ENCODE assay signal across 29 cellular contexts in genomic region chr14:34160619-34161018, GRCh38.
"Had no signal": no experiment of that assay in that cellular context is flagged by ENCODE, and none has a peak within 500 bp of the region (broad histone marks: within the 10 kb centered on the region; RNA-seq: fewer than 3 reads in every experiment).

No MANE protein-coding gene starts in this region.

- H3K4me3 ChIP-seq: neural progenitor cell, ovary, psoas muscle, right lobe of liver, sigmoid colon, stomach, suprapubic skin, testis, tibial artery, transverse colon, upper lobe of right lung, uterus had no signal

- H2AFZ ChIP-seq: neural progenitor cell, parathyroid adenoma had no signal

- H3K4me3 Mint-ChIP-seq: naive thymus-derived CD8-positive, alpha-beta T cell; nephron; neural progenitor cell; stimulated activated effector memory CD8-positive, alpha-beta T cell treated with anti-CD3 and anti-CD28 coated beads, Interleukin-12 subunit alpha, Interleukin-12 subunit beta, amount 100 ng/mL, for 72 hours; stimulated activated naive B cell treated with anti-CD40 and anti-IgM and Interleukin-4, amounts not matched to agents 10 μg/mL and 1 μg/mL and 100 μg/mL, for 72 hours; stimulated activated naive CD8-positive, alpha-beta T cell treated with anti-CD3 and anti-CD28 coated beads, Interleukin-15, Interleukin-2, amounts not matched to agents 100 ng/mL and 50 ng/mL, for 24 hours; type B pancreatic cell had no signal

- H3K9me3 ChIP-seq: psoas muscle, right lobe of liver, sigmoid colon, stomach, suprapubic skin, testis, tibial artery, transverse colon, upper lobe of right lung, uterus had no signal

- H3K4me1 Mint-ChIP-seq: stimulated activated effector memory CD8-positive, alpha-beta T cell treated with anti-CD3 and anti-CD28 coated beads, Interleukin-12 subunit alpha, Interleukin-12 subunit beta, amount 100 ng/mL, for 72 hours; stimulated activated naive B cell treated with anti-CD40 and anti-IgM and Interleukin-4, amounts not matched to agents 10 μg/mL and 1 μg/mL and 100 μg/mL, for 72 hours had no signal

- H3K36me3 ChIP-seq: neural progenitor cell, ovary, right lobe of liver, sigmoid colon, stomach, suprapubic skin, tibial artery, transverse colon, upper lobe of right lung, uterus had no signal

- H3K27me3 Mint-ChIP-seq: progenitor cell of endocrine pancreas had no signal

- H3K27ac Mint-ChIP-seq: naive thymus-derived CD8-positive, alpha-beta T cell; nephron; neural progenitor cell; progenitor cell of endocrine pancreas; stimulated activated effector memory CD8-positive, alpha-beta T cell treated with anti-CD3 and anti-CD28 coated beads, Interleukin-12 subunit alpha, Interleukin-12 subunit beta, amount 100 ng/mL, for 72 hours; stimulated activated naive B cell treated with anti-CD40 and anti-IgM and Interleukin-4, amounts not matched to agents 10 μg/mL and 1 μg/mL and 100 μg/mL, for 72 hours; stimulated activated naive CD8-positive, alpha-beta T cell treated with anti-CD3 and anti-CD28 coated beads, Interleukin-15, Interleukin-2, amounts not matched to agents 100 ng/mL and 50 ng/mL, for 24 hours; type B pancreatic cell had no signal

- H3K36me3 Mint-ChIP-seq: naive thymus-derived CD8-positive, alpha-beta T cell; neural progenitor cell; stimulated activated effector memory CD8-positive, alpha-beta T cell treated with anti-CD3 and anti-CD28 coated beads, Interleukin-12 subunit alpha, Interleukin-12 subunit beta, amount 100 ng/mL, for 72 hours; stimulated activated naive B cell treated with anti-CD40 and anti-IgM and Interleukin-4, amounts not matched to agents 10 μg/mL and 1 μg/mL and 100 μg/mL, for 72 hours; type B pancreatic cell had no signal

- H3K27me3 ChIP-seq: neural progenitor cell, ovary, right lobe of liver, sigmoid colon, stomach, suprapubic skin, testis, tibial artery, transverse colon, uterus had no signal

- ATAC-seq: naive thymus-derived CD8-positive, alpha-beta T cell; psoas muscle; right cardiac atrium; right lobe of liver; stimulated activated naive B cell treated with anti-CD40 and anti-IgM and Interleukin-4, amounts not matched to agents 10 μg/mL and 1 μg/mL and 100 μg/mL, for 72 hours; upper lobe of right lung had no signal

- H3K9me3 Mint-ChIP-seq: naive thymus-derived CD8-positive, alpha-beta T cell; neural progenitor cell; stimulated activated effector memory CD8-positive, alpha-beta T cell treated with anti-CD3 and anti-CD28 coated beads, Interleukin-12 subunit alpha, Interleukin-12 subunit beta, amount 100 ng/mL, for 72 hours; stimulated activated naive B cell treated with anti-CD40 and anti-IgM and Interleukin-4, amounts not matched to agents 10 μg/mL and 1 μg/mL and 100 μg/mL, for 72 hours; stimulated activated naive CD8-positive, alpha-beta T cell treated with anti-CD3 and anti-CD28 coated beads, Interleukin-15, Interleukin-2, amounts not matched to agents 100 ng/mL and 50 ng/mL, for 24 hours; type B pancreatic cell had no signal

- H3K27ac ChIP-seq: neural progenitor cell, ovary, parathyroid adenoma, psoas muscle, right lobe of liver, sigmoid colon, stomach, suprapubic skin, testis, tibial artery, transverse colon, upper lobe of right lung, uterus had no signal

- H3K4me1 ChIP-seq: neural progenitor cell, psoas muscle, right lobe of liver, stomach, suprapubic skin, testis, tibial artery, transverse colon, upper lobe of right lung, uterus had no signal

- H3K4me2 ChIP-seq: neural progenitor cell had no signal

- H3K9ac ChIP-seq: neural progenitor cell, parathyroid adenoma had no signal

- DNase-seq: naive thymus-derived CD8-positive, alpha-beta T cell; occipital lobe; ovary; posterior cingulate gyrus; psoas muscle; right cardiac atrium; right lobe of liver; sigmoid colon; small intestine; stimulated activated CD4-positive, alpha-beta T cell treated with anti-CD3 and anti-CD28 coated beads, Interleukin-15, amount 100 ng/mL, for 24 hours; stimulated activated CD4-positive, alpha-beta T cell treated with anti-CD3 and anti-CD28 coated beads, Interleukin-2, amount 100 ng/mL, for 24 hours; stimulated activated CD4-positive, alpha-beta T cell treated with anti-CD3 and anti-CD28 coated beads, Interleukin-2, amount 100 ng/mL, for 48 hours; stimulated activated CD4-positive, alpha-beta T cell treated with anti-CD3 and anti-CD28 coated beads, Interleukin-4, amount 100 ng/mL, for 24 hours; stimulated activated naive B cell treated with anti-CD40 and anti-IgM and Interleukin-4, amounts not matched to agents 10 μg/mL and 1 μg/mL and 100 μg/mL, for 72 hours; stimulated activated naive CD4-positive, alpha-beta T cell treated with Interleukin-2 at 50 U/mL for 16 hours; stomach; testis; tibial artery; transverse colon; upper lobe of right lung; uterus had no signal

- H3K79me2 ChIP-seq: parathyroid adenoma had no signal
